1 cellular context compared by ENCODE assay signal in genomic region chr21:32916522-32917099, GRCh38.
A peak's percentile ranks its signal among the peaks of the same experiment; 100 is the strongest.
TF ChIP-seq lines count a peak whose summit lies in the region.

No MANE protein-coding gene starts in this region.

TF ChIP-seq in K562, 482 proteins besides CTCF, POLR2A, EP300 and RAD21 (continued from another document):
- TF ChIP-seq ADNP (tag; IDR thresholded peaks at IDR 0.05) (no peak), SMC3 (conservative IDR thresholded peaks at IDR 0.05; ENCODE audit: insufficient read depth, low read depth, low read length) (0 out of 2 replicates have a peak, but pooled peaks have one; percentile 16), GTF3C2 (IDR thresholded peaks at IDR 0.05; ENCODE audit: borderline replicate concordance, extremely low read depth, insufficient read length) (no peak), TARDBP (IDR thresholded peaks at IDR 0.05) (no peak), FIP1L1 (IDR thresholded peaks at IDR 0.05; ENCODE audit: low read depth, low read length, poor library complexity, severe bottlenecking) (no peak), ZNF518B (CRISPR knock-in tag; IDR thresholded peaks at IDR 0.05) (no peak), ZNF695 (CRISPR knock-in tag; IDR thresholded peaks at IDR 0.05) (no peak), TFAP4 (CRISPR knock-in tag; IDR thresholded peaks at IDR 0.05; ENCODE audit: borderline replicate concordance) (peak; percentile 20; the same call in 1 of the 2 replicates)
